8 cellular contexts compared by ENCODE assay signal in genomic region chr11:131748146-131749050, GRCh38.
DNase-seq lines count a peak whose midpoint lies in the region; ATAC-seq and TF ChIP-seq lines count a peak whose summit lies in the region.

No MANE protein-coding gene starts in this region.

- WGBS in heart right ventricle, 2 donors, result 23 to 26% methylated on average over 15 of the region's 15 CpGs

- H3K9me3 ChIP-seq in heart right ventricle, result no peaks in the 10 kb centered on the region

- H3K27ac Mint-ChIP-seq in activated T-helper 17 cell treated with anti-CD3 and anti-CD28 coated beads, Interleukin-2, amount 50 U/mL, for 72 hours, result no peak overlapping the region

- H3K36me3 ChIP-seq in heart right ventricle, result no peaks in the 10 kb centered on the region

- intact Hi-C loops in heart right ventricle (cut with DNase I), result loop anchor here in 2 of 10 donors (5.0 to 10.0 kb wide), 3 partner anchors 116 to 1196 kb away; no protein-coding TSS in a partner anchor

- peak; percentile 19 for DNase-seq in A172 (ENCODE audit: low spot score)
- DNase-seq in GDM1 (lab: John Stamatoyannopoulos, UW), result peak; percentile 12
- peak; percentile 6 for DNase-seq in NCI-H2107 (lab: John Stamatoyannopoulos, UW)
- DNase-seq in heart right ventricle, result peak; percentile 30 to 38
- peak; percentile 80 for DNase-seq in retina
- no peak for DNase-seq in cortex of kidney (lab: John Stamatoyannopoulos, UW)

- H3K4me1 Mint-ChIP-seq in activated T-helper 17 cell treated with anti-CD3 and anti-CD28 coated beads, Interleukin-2, amount 50 U/mL, for 72 hours, result no peaks in the 10 kb centered on the region

- peak; percentile 87 for ATAC-seq in HG02852 (IDR thresholded peaks at IDR 0.05; ENCODE audit: unreplicated experiment)
- peak; percentile 52 for ATAC-seq in activated T-helper 17 cell treated with anti-CD3 and anti-CD28 coated beads, Interleukin-2, amount 50 U/mL, for 72 hours (replicated peaks)
- ATAC-seq in heart right ventricle, result peak in 7 of 8 donors; percentile 52 to 85 (median 72)

- no peaks in the 10 kb centered on the region for H3K36me3 Mint-ChIP-seq in activated T-helper 17 cell treated with anti-CD3 and anti-CD28 coated beads, Interleukin-2, amount 50 U/mL, for 72 hours (ENCODE audit: low read depth)

- H3K4me3 ChIP-seq in heart right ventricle, result no peak overlapping the region

- peaks cover 0 to 11% (median 0%) of the 10 kb centered on the region in 9 donors for H3K4me1 ChIP-seq in heart right ventricle

- peaks cover 0 to 35% (median 9%) of the 10 kb centered on the region in 7 donors for H3K27me3 ChIP-seq in heart right ventricle

- H3K4me3 Mint-ChIP-seq in activated T-helper 17 cell treated with anti-CD3 and anti-CD28 coated beads, Interleukin-2, amount 50 U/mL, for 72 hours, result no peak overlapping the region

- H3K27ac ChIP-seq in heart right ventricle, result peak overlapping the region in 1 of 10 donors; percentile 22

- H3K9me3 Mint-ChIP-seq in activated T-helper 17 cell treated with anti-CD3 and anti-CD28 coated beads, Interleukin-2, amount 50 U/mL, for 72 hours, result peaks cover 4% of the 10 kb centered on the region

- H3K27me3 Mint-ChIP-seq in activated T-helper 17 cell treated with anti-CD3 and anti-CD28 coated beads, Interleukin-2, amount 50 U/mL, for 72 hours, result peaks cover 26% of the 10 kb centered on the region

- TF ChIP-seq CTCF in heart right ventricle (IDR thresholded peaks at IDR 0.05), result peak; percentile 48 to 80 (median 77)
